1 cellular context compared by ENCODE assay signal in the genomic region with DNA sequence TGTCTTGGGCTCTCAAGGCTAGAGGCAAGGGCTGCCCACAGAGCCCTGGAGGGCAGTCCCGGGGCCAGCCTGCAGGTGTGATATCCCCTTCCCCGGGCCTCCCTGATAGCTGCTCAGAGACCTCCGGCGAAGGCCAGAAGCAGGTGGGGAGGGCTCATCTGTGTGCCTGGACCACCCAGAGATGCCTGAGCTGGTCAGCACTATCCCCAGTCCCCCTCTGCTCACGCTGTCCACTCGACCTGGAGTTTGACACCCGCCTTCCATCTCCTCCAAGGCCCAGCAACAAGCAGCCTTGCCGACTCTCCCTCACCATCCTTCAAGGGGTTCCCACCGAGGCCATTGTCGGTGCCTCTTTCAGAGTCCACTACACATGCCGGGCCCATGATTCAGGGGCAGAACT.
TF ChIP-seq lines count a peak whose summit lies in the region.

No MANE protein-coding gene starts in this region.

TF ChIP-seq in GM23338, 12 proteins besides CTCF, POLR2A, EP300 and RAD21:
- TF ChIP-seq EZH2phosphoT487 (IDR thresholded peaks at IDR 0.05; ENCODE audit: unreplicated experiment) (no peak), ETS1 (IDR thresholded peaks at IDR 0.05) (no peak), EZH2 (IDR thresholded peaks at IDR 0.05; ENCODE audit: low read depth, unreplicated experiment) (no peak), POLR2AphosphoS5 (IDR thresholded peaks at IDR 0.05; ENCODE audit: low read depth) (no peak), REST (IDR thresholded peaks at IDR 0.05; ENCODE audit: unreplicated experiment) (no peak), ZNF331 (CRISPR knock-in tag; IDR thresholded peaks at IDR 0.05; ENCODE audit: low read depth) (no peak), NANOG (IDR thresholded peaks at IDR 0.05; ENCODE audit: borderline replicate concordance) (no peak), CREB1 (CRISPR knock-in tag; IDR thresholded peaks at IDR 0.05; ENCODE audit: low read depth) (no peak), JUNB (IDR thresholded peaks at IDR 0.05; ENCODE audit: unreplicated experiment) (no peak), STAT1 (IDR thresholded peaks at IDR 0.05; ENCODE audit: unreplicated experiment) (no peak), ZNF114 (CRISPR knock-in tag; IDR thresholded peaks at IDR 0.05) (no peak)
- TF ChIP-seq, protein P1, sequence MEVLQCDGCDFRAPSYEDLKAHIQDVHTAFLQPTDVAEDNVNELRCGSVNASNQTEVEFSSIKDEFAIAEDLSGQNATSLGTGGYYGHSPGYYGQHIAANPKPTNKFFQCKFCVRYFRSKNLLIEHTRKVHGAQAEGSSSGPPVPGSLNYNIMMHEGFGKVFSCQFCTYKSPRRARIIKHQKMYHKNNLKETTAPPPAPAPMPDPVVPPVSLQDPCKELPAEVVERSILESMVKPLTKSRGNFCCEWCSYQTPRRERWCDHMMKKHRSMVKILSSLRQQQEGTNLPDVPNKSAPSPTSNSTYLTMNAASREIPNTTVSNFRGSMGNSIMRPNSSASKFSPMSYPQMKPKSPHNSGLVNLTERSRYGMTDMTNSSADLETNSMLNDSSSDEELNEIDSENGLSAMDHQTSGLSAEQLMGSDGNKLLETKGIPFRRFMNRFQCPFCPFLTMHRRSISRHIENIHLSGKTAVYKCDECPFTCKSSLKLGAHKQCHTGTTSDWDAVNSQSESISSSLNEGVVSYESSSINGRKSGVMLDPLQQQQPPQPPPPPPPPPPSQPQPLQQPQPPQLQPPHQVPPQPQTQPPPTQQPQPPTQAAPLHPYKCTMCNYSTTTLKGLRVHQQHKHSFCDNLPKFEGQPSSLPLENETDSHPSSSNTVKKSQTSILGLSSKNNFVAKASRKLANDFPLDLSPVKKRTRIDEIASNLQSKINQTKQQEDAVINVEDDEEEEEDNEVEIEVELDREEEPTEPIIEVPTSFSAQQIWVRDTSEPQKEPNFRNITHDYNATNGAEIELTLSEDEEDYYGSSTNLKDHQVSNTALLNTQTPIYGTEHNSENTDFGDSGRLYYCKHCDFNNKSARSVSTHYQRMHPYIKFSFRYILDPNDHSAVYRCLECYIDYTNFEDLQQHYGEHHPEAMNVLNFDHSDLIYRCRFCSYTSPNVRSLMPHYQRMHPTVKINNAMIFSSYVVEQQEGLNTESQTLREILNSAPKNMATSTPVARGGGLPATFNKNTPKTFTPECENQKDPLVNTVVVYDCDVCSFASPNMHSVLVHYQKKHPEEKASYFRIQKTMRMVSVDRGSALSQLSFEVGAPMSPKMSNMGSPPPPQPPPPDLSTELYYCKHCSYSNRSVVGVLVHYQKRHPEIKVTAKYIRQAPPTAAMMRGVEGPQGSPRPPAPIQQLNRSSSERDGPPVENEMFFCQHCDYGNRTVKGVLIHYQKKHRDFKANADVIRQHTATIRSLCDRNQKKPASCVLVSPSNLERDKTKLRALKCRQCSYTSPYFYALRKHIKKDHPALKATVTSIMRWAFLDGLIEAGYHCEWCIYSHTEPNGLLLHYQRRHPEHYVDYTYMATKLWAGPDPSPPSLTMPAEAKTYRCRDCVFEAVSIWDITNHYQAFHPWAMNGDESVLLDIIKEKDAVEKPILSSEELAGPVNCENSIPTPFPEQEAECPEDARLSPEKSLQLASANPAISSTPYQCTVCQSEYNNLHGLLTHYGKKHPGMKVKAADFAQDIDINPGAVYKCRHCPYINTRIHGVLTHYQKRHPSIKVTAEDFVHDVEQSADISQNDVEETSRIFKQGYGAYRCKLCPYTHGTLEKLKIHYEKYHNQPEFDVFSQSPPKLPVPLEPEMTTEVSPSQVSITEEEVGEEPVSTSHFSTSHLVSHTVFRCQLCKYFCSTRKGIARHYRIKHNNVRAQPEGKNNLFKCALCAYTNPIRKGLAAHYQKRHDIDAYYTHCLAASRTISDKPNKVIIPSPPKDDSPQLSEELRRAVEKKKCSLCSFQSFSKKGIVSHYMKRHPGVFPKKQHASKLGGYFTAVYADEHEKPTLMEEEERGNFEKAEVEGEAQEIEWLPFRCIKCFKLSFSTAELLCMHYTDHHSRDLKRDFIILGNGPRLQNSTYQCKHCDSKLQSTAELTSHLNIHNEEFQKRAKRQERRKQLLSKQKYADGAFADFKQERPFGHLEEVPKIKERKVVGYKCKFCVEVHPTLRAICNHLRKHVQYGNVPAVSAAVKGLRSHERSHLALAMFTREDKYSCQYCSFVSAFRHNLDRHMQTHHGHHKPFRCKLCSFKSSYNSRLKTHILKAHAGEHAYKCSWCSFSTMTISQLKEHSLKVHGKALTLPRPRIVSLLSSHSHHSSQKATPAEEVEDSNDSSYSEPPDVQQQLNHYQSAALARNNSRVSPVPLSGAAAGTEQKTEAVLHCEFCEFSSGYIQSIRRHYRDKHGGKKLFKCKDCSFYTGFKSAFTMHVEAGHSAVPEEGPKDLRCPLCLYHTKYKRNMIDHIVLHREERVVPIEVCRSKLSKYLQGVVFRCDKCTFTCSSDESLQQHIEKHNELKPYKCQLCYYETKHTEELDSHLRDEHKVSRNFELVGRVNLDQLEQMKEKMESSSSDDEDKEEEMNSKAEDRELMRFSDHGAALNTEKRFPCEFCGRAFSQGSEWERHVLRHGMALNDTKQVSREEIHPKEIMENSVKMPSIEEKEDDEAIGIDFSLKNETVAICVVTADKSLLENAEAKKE (CRISPR knock-in tag; IDR thresholded peaks at IDR 0.05), result no peak
